22 cellular contexts compared by ENCODE assay signal in the genomic region with DNA sequence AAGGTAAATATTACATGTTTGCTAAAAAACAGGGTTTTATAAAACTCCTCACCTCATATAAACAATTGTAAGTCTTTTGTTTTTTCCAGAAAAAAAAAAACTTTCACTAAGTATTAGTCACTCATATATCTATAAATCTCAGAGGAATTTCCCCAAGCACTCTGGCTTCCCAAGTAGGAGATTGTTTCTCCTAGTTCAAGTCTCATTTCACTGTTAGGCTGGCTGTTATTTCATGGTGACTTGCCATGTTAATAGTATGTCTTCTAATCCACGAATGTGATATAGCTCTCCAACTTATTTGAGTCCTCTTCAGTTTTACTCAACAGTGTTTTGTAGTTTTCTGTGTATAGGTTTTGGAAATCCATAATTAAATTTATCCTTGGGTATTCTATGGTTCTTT.
DNase-seq lines count a peak whose midpoint lies in the region; ATAC-seq, FAIRE-seq and TF ChIP-seq lines count a peak whose summit lies in the region.
"Had no signal": no experiment of that assay in that cellular context is flagged by ENCODE, and none has a peak within 500 bp of the region (broad histone marks: within the 10 kb centered on the region; RNA-seq: fewer than 3 reads in every experiment).

No MANE protein-coding gene starts in this region.

- no peak overlapping the region for H3K9ac ChIP-seq in astrocyte (ENCODE audit: low read length)

- H3K4me3 ChIP-seq in left ventricle myocardium inferior (no peak overlapping the region), right cardiac atrium (ENCODE audit: low read length) (no peak overlapping the region), astrocyte (ENCODE audit: insufficient read depth, low read depth, low read length) (no peak overlapping the region)
- H3K4me3 ChIP-seq: transverse colon had no signal

- H3K4me2 ChIP-seq in astrocyte (ENCODE audit: low read length), result no peak overlapping the region

- no peaks in the 10 kb centered on the region for H3K36me3 Mint-ChIP-seq in astrocyte (ENCODE audit: low read depth, unreplicated experiment)
- H3K36me3 Mint-ChIP-seq: activated naive CD8-positive, alpha-beta T cell treated with anti-CD3 and anti-CD28 coated beads, Interleukin-2, amount 10 ng/mL, durations not matched to agents 7 days and 5 days; naive thymus-derived CD8-positive, alpha-beta T cell had no signal

- ATAC-seq in right cardiac atrium, result no peak
- ATAC-seq in GM18861 (IDR thresholded peaks at IDR 0.05; ENCODE audit: unreplicated experiment), result no peak
- ATAC-seq: activated CD4-positive, alpha-beta T cell treated with anti-CD3 and anti-CD28 coated beads for 36 hours; activated T-helper 17 cell treated with anti-CD3 and anti-CD28 coated beads, Interleukin-2, amount 50 U/mL, for 72 hours; naive thymus-derived CD8-positive, alpha-beta T cell; stimulated activated naive CD8-positive, alpha-beta T cell treated with anti-CD3 and anti-CD28 coated beads, Interleukin-15, amount 100 ng/mL, for 72 hours had no signal

- H2AFZ ChIP-seq in astrocyte (ENCODE audit: low read depth, low read length), result no peak overlapping the region

- no peak for TF ChIP-seq CTCF in left ventricle myocardium inferior (IDR thresholded peaks at IDR 0.05; ENCODE audit: borderline replicate concordance)
- no peak for TF ChIP-seq CTCF in astrocyte (IDR thresholded peaks at IDR 0.05; ENCODE audit: insufficient read depth, low read depth, low read length)

- H3K4me1 Mint-ChIP-seq in astrocyte (ENCODE audit: low read depth, unreplicated experiment), result peaks cover 24% of the 10 kb centered on the region
- H3K4me1 Mint-ChIP-seq: activated CD4-positive, alpha-beta T cell treated with anti-CD3 and anti-CD28 coated beads for 36 hours; activated naive CD8-positive, alpha-beta T cell treated with anti-CD3 and anti-CD28 coated beads, Interleukin-2, amount 10 ng/mL, durations not matched to agents 7 days and 5 days; activated T-helper 17 cell treated with anti-CD3 and anti-CD28 coated beads, Interleukin-2, amount 50 U/mL, for 72 hours; naive thymus-derived CD8-positive, alpha-beta T cell; stimulated activated naive CD8-positive, alpha-beta T cell treated with anti-CD3 and anti-CD28 coated beads, Interleukin-15, amount 100 ng/mL, for 72 hours had no signal

- H3K4me3 Mint-ChIP-seq in astrocyte (ENCODE audit: unreplicated experiment), result no peak overlapping the region
- H3K4me3 Mint-ChIP-seq: activated CD4-positive, alpha-beta T cell treated with anti-CD3 and anti-CD28 coated beads for 36 hours; activated naive CD8-positive, alpha-beta T cell treated with anti-CD3 and anti-CD28 coated beads, Interleukin-2, amount 10 ng/mL, durations not matched to agents 7 days and 5 days; activated T-helper 17 cell treated with anti-CD3 and anti-CD28 coated beads, Interleukin-2, amount 50 U/mL, for 72 hours; naive thymus-derived CD8-positive, alpha-beta T cell; stimulated activated naive CD8-positive, alpha-beta T cell treated with anti-CD3 and anti-CD28 coated beads, Interleukin-15, amount 100 ng/mL, for 72 hours had no signal

- H3K27ac ChIP-seq in left ventricle myocardium inferior (replicated peaks) (peak overlapping the region; percentile 67), right cardiac atrium (ENCODE audit: low read length) (no peak overlapping the region), astrocyte (ENCODE audit: low read depth, low read length) (no peak overlapping the region)
- H3K27ac ChIP-seq: RWPE1 had no signal

- no peaks in the 10 kb centered on the region for H3K9me3 Mint-ChIP-seq in astrocyte (ENCODE audit: unreplicated experiment)
- H3K9me3 Mint-ChIP-seq: activated naive CD8-positive, alpha-beta T cell treated with anti-CD3 and anti-CD28 coated beads, Interleukin-2, amount 10 ng/mL, durations not matched to agents 7 days and 5 days; activated T-helper 17 cell treated with anti-CD3 and anti-CD28 coated beads, Interleukin-2, amount 50 U/mL, for 72 hours; stimulated activated naive CD8-positive, alpha-beta T cell treated with anti-CD3 and anti-CD28 coated beads, Interleukin-15, amount 100 ng/mL, for 72 hours had no signal

- H3K27me3 ChIP-seq in left ventricle myocardium inferior (ENCODE audit: low read depth) (no peaks in the 10 kb centered on the region), right cardiac atrium (ENCODE audit: control insufficient read depth, insufficient read depth) (no peaks in the 10 kb centered on the region), astrocyte (ENCODE audit: insufficient read depth, low read length) (no peaks in the 10 kb centered on the region)
- H3K27me3 ChIP-seq: transverse colon had no signal

- intact Hi-C loops in left ventricle myocardium inferior (cut with micrococcal nuclease), result no loop called here
- intact Hi-C loops in right cardiac atrium (cut with DNase I), result no loop called here

- H3K4me1 ChIP-seq in left ventricle myocardium inferior, result no peaks in the 10 kb centered on the region
- no peaks in the 10 kb centered on the region for H3K4me1 ChIP-seq in right cardiac atrium (ENCODE audit: control insufficient read depth, insufficient read depth, low read length)
- H3K4me1 ChIP-seq in astrocyte (ENCODE audit: insufficient read depth, low read length), result no peaks in the 10 kb centered on the region

- no peak overlapping the region for H3K27ac Mint-ChIP-seq in astrocyte (ENCODE audit: unreplicated experiment)
- H3K27ac Mint-ChIP-seq: activated CD4-positive, alpha-beta T cell treated with anti-CD3 and anti-CD28 coated beads for 36 hours; activated naive CD8-positive, alpha-beta T cell treated with anti-CD3 and anti-CD28 coated beads, Interleukin-2, amount 10 ng/mL, durations not matched to agents 7 days and 5 days; activated T-helper 17 cell treated with anti-CD3 and anti-CD28 coated beads, Interleukin-2, amount 50 U/mL, for 72 hours; naive thymus-derived CD8-positive, alpha-beta T cell; stimulated activated naive CD8-positive, alpha-beta T cell treated with anti-CD3 and anti-CD28 coated beads, Interleukin-15, amount 100 ng/mL, for 72 hours had no signal

- no peaks in the 10 kb centered on the region for H4K20me1 ChIP-seq in astrocyte (ENCODE audit: insufficient read depth, low read length)

- H3K36me3 ChIP-seq in left ventricle myocardium inferior (no peaks in the 10 kb centered on the region), astrocyte (ENCODE audit: insufficient read depth, low read length) (no peaks in the 10 kb centered on the region)
- H3K36me3 ChIP-seq: transverse colon had no signal

- no peaks in the 10 kb centered on the region for H3K27me3 Mint-ChIP-seq in astrocyte (ENCODE audit: low read depth, unreplicated experiment)
- H3K27me3 Mint-ChIP-seq: activated CD4-positive, alpha-beta T cell treated with anti-CD3 and anti-CD28 coated beads for 36 hours; activated naive CD8-positive, alpha-beta T cell treated with anti-CD3 and anti-CD28 coated beads, Interleukin-2, amount 10 ng/mL, durations not matched to agents 7 days and 5 days; activated T-helper 17 cell treated with anti-CD3 and anti-CD28 coated beads, Interleukin-2, amount 50 U/mL, for 72 hours; naive thymus-derived CD8-positive, alpha-beta T cell; stimulated activated naive CD8-positive, alpha-beta T cell treated with anti-CD3 and anti-CD28 coated beads, Interleukin-15, amount 100 ng/mL, for 72 hours had no signal

- no peaks in the 10 kb centered on the region for H3K9me3 ChIP-seq in left ventricle myocardium inferior (replicated peaks)
- H3K9me3 ChIP-seq in right cardiac atrium (ENCODE audit: control insufficient read depth, low read length), result no peaks in the 10 kb centered on the region
- H3K9me3 ChIP-seq in astrocyte (ENCODE audit: insufficient read depth, low read depth, low read length), result no peaks in the 10 kb centered on the region
- H3K9me3 ChIP-seq: transverse colon had no signal

- 70% methylated on average over 1 of the region's 1 CpG for WGBS in right cardiac atrium

- H3K79me2 ChIP-seq in astrocyte (ENCODE audit: insufficient read depth, low read length), result no peaks in the 10 kb centered on the region

- DNase-seq in left ventricle myocardium inferior (no peak), right cardiac atrium (no peak), astrocyte (ENCODE audit: low read depth) (peak; percentile 38), iris pigment epithelial cell (ENCODE audit: low read depth) (peak; percentile 4), NCI-H748 (lab: John Stamatoyannopoulos, UW; ENCODE audit: unreplicated experiment) (no peak), cerebellum (ENCODE audit: low spot score) (no peak), NCI-H1930 (lab: John Stamatoyannopoulos, UW) (no peak)
- DNase-seq: activated CD4-positive, alpha-beta T cell treated with anti-CD3 and anti-CD28 coated beads for 36 hours; activated naive CD8-positive, alpha-beta T cell treated with anti-CD3 and anti-CD28 coated beads, Interleukin-2, amount 10 ng/mL, durations not matched to agents 7 days and 5 days; central memory CD4-positive, alpha-beta T cell; KBM-7; mesendoderm; MV-4-11; naive thymus-derived CD8-positive, alpha-beta T cell; NCI-H187 treated with DMSO at 0.1 percent for 48 hours; small intestine; stimulated activated CD4-positive, alpha-beta T cell treated with anti-CD3 and anti-CD28 coated beads, Interleukin-2, amount 100 ng/mL, for 48 hours; stimulated activated naive CD8-positive, alpha-beta T cell treated with anti-CD3 and anti-CD28 coated beads, Interleukin-15, amount 100 ng/mL, for 72 hours; transverse colon had no signal

- no peak for FAIRE-seq in astrocyte (lab: Jason Lieb, UNC)
- FAIRE-seq: small intestine had no signal

Comparison
In these comparisons a context has a peak if more than half of its experiments do, and no peak if none do; other contexts are left out.
1. DNase-seq: peak in astrocyte (single experiment) and iris pigment epithelial cell (single experiment); none in left ventricle myocardium inferior (single experiment), right cardiac atrium (0 of 3), NCI-H748 (single experiment), cerebellum (single experiment) and NCI-H1930 (0 of 2).